Comparison of ENCODE assay signal across 8 cellular contexts in the genomic region with DNA sequence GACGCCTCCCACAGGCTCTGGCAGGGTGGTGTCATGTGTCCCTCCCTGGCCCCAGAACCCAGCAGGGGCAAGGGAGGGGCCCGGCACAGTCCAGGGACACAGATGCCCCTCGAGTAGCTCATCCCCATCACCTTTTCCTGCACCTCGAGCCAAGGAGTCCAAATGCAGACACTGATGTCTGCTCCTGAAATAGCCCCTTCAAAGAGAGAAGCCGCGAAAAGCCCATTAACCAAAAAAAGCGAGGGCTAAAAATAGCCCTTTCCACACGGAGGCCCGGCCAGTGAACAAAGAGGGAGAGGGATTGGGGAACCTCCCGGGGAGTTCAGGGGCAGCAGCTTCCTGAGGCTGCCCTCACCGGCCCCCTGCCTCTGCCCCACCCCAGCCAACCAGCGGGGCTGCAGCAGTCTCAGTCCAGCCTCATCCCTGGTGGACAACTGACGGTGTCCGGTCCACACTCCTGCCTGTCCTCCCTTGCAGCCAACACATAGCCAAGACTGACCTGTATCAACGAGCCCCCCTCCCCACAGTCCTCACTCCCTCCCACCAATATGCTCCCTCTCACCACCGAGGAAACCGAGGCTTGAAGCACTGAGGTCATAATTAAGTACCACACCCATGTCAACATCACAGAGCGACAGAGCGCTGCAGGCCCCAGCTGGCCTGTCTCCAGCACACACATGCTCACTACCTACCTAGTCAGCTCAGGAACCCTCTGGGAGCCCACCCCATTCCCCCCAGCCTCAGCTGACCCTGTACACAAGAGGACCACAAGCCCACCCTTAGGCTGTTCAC. TPM values are rescaled to one million over a fixed set of nuclear protein-coding genes. Genes with fewer than 3 reads are reported as not detected.
DNase-seq lines count a peak whose midpoint lies in the region; ATAC-seq and TF ChIP-seq lines count a peak whose summit lies in the region.

No MANE protein-coding gene starts in this region.

- H3K27ac Mint-ChIP-seq in nephron progenitor cell, result peak overlapping the region; percentile 97

- TF ChIP-seq CTCF in RWPE2 (IDR thresholded peaks at IDR 0.05; ENCODE audit: poor library complexity, severe bottlenecking), result no peak
- TF ChIP-seq CTCF in fibroblast of lung (conservative IDR thresholded peaks at IDR 0.05 in 1 of 2, IDR thresholded peaks at IDR 0.05 in 1 of 2; ENCODE audit: low read depth in 1 of 2, low read length in 2 of 2), result no peak
- TF ChIP-seq CTCF in nephron progenitor cell (IDR thresholded peaks at IDR 0.05), result no peak

- H3K36me3 ChIP-seq in BLaER1 (peaks cover 61% of the 10 kb centered on the region), RWPE2 (ENCODE audit: low read depth) (peaks cover 90% of the 10 kb centered on the region), fibroblast of lung (ENCODE audit: control insufficient read depth, insufficient read depth, low read length) (peaks cover 61% of the 10 kb centered on the region)

- ATAC-seq in RWPE2 (ENCODE audit: low read depth) (no peak), GM21447 (IDR thresholded peaks at IDR 0.05; ENCODE audit: unreplicated experiment) (no peak), HG03460 (IDR thresholded peaks at IDR 0.05; ENCODE audit: unreplicated experiment) (no peak)

- H3K4me3 ChIP-seq in BLaER1 (peak overlapping the region; percentile 60), RWPE2 (ENCODE audit: severe bottlenecking) (no peak overlapping the region), fibroblast of lung (replicated peaks in 1 of 4; ENCODE audit: control extremely low read depth in 1 of 4, insufficient read depth in 1 of 4, low read depth in 3 of 4, low read length in 4 of 4) (no peak overlapping the region)

- DNase-seq in RWPE2 (ENCODE audit: low spot score), result no peak
- DNase-seq in fibroblast of lung (ENCODE audit: low read depth in 2 of 2), result no peak
- DNase-seq in nephron progenitor cell, result no peak
- no peak for DNase-seq in NCI-H446 (lab: John Stamatoyannopoulos, UW)
- no peak for DNase-seq in NCI-H2227 treated with DMSO at 0.1 percent for 48 hours (lab: John Stamatoyannopoulos, UW)

- H3K9me3 ChIP-seq in BLaER1, result no peaks in the 10 kb centered on the region
- H3K9me3 ChIP-seq in RWPE2 (ENCODE audit: severe bottlenecking), result no peaks in the 10 kb centered on the region
- H3K9me3 ChIP-seq in fibroblast of lung (ENCODE audit: control insufficient read depth, insufficient read depth, low read depth, low read length), result no peaks in the 10 kb centered on the region

- H4K20me1 ChIP-seq in BLaER1 (peaks cover 58% of the 10 kb centered on the region), fibroblast of lung (ENCODE audit: control insufficient read depth, extremely low read depth, insufficient read depth, low read length) (no peaks in the 10 kb centered on the region)

- H3K9ac ChIP-seq in BLaER1 (peak overlapping the region; percentile 86), fibroblast of lung (ENCODE audit: insufficient read depth, low read length) (no peak overlapping the region)

- no peak overlapping the region for H2AFZ ChIP-seq in fibroblast of lung (ENCODE audit: low read length)

- H3K79me2 ChIP-seq in fibroblast of lung (ENCODE audit: control insufficient read depth, insufficient read depth, low read length), result peaks cover 88% of the 10 kb centered on the region

- no peaks in the 10 kb centered on the region for H3K9me3 Mint-ChIP-seq in nephron progenitor cell

- H3K27me3 ChIP-seq in BLaER1, result no peaks in the 10 kb centered on the region
- no peaks in the 10 kb centered on the region for H3K27me3 ChIP-seq in RWPE2 (ENCODE audit: insufficient read depth, poor library complexity, severe bottlenecking)
- H3K27me3 ChIP-seq in fibroblast of lung (ENCODE audit: control insufficient read depth, insufficient read depth, low read length), result no peaks in the 10 kb centered on the region

- H3K36me3 Mint-ChIP-seq in nephron progenitor cell (ENCODE audit: low read depth), result peaks cover 68% of the 10 kb centered on the region

- H3K27ac ChIP-seq in BLaER1 (peak overlapping the region; percentile 98), RWPE2 (ENCODE audit: poor library complexity, severe bottlenecking) (peak overlapping the region; percentile 88), fibroblast of lung (ENCODE audit: insufficient read depth, low read length) (peak overlapping the region; percentile 55)

- peak overlapping the region; percentile 97 for H3K4me2 ChIP-seq in BLaER1
- no peak overlapping the region for H3K4me2 ChIP-seq in fibroblast of lung (ENCODE audit: extremely low read depth, insufficient read depth, low read length)

- H3K4me1 Mint-ChIP-seq in nephron progenitor cell, result peaks cover 39% of the 10 kb centered on the region

- H3K4me3 Mint-ChIP-seq in nephron progenitor cell, result peak overlapping the region; percentile 66

- H3K4me1 ChIP-seq in BLaER1 (peaks cover 92% of the 10 kb centered on the region), RWPE2 (ENCODE audit: insufficient read depth, poor library complexity, severe bottlenecking) (peaks cover 37% of the 10 kb centered on the region), fibroblast of lung (ENCODE audit: control insufficient read depth, extremely low read depth, insufficient read depth, low read length) (peaks cover 43% of the 10 kb centered on the region)

- peaks cover 2% of the 10 kb centered on the region for H3K27me3 Mint-ChIP-seq in nephron progenitor cell (ENCODE audit: low read depth, poor library complexity)

RNA-seq across cellular contexts. Expression of a gene that starts 23.9 kb away (rescaled TPM):
- 265 and 331 TPM in 2 replicates for total RNA-seq in fibroblast of lung
- 720 and 751 TPM in 2 replicates for polyA plus RNA-seq in fibroblast of lung
- 657 and 688 TPM in 2 replicates for polyA plus RNA-seq in fibroblast of lung (2012)
- polyA minus RNA-seq in fibroblast of lung (ENCODE audit: low replicate concordance), result 995 and 1,193 TPM in 2 replicates
